In genomic region chrX:134443020-134443419, GRCh38 we compare ENCODE assay signal across 16 cellular contexts. TPM values are rescaled to one million over a fixed set of nuclear protein-coding genes. Genes with fewer than 3 reads are reported as not detected.
DNase-seq lines count a peak whose midpoint lies in the region; ATAC-seq, FAIRE-seq and TF ChIP-seq lines count a peak whose summit lies in the region.
"Had no signal": no experiment of that assay in that cellular context is flagged by ENCODE, and none has a peak within 500 bp of the region (broad histone marks: within the 10 kb centered on the region; RNA-seq: fewer than 3 reads in every experiment).

No MANE protein-coding gene starts in this region.

- no peaks in the 10 kb centered on the region for H3K9me3 ChIP-seq in OCI-LY1 (ENCODE audit: low read length)
- H3K9me3 ChIP-seq: adrenal gland, MG63, sigmoid colon had no signal

- H3K27me3 Mint-ChIP-seq in progenitor cell of endocrine pancreas (no peaks in the 10 kb centered on the region), endothelial cell (ENCODE audit: unreplicated experiment) (no peaks in the 10 kb centered on the region)
- H3K27me3 Mint-ChIP-seq: CD4-positive, CD25-positive, alpha-beta regulatory T cell; naive thymus-derived CD4-positive, alpha-beta T cell had no signal

- no peaks in the 10 kb centered on the region for H3F3A ChIP-seq in OCI-LY1 (ENCODE audit: insufficient read depth, low read length)

- H3K9me3 Mint-ChIP-seq in progenitor cell of endocrine pancreas (ENCODE audit: low read depth) (peaks cover 4% of the 10 kb centered on the region), endothelial cell (ENCODE audit: unreplicated experiment) (no peaks in the 10 kb centered on the region)
- H3K9me3 Mint-ChIP-seq: CD4-positive, CD25-positive, alpha-beta regulatory T cell; naive thymus-derived CD4-positive, alpha-beta T cell had no signal

- ATAC-seq in HG02678 (IDR thresholded peaks at IDR 0.05; ENCODE audit: unreplicated experiment): peak; percentile 85
- ATAC-seq: naive thymus-derived CD4-positive, alpha-beta T cell had no signal

- H3K36me3 ChIP-seq in OCI-LY1 (ENCODE audit: insufficient read depth, low read length): no peaks in the 10 kb centered on the region
- H3K36me3 ChIP-seq: adrenal gland, MG63, sigmoid colon, WERI-Rb-1 had no signal

- no peaks in the 10 kb centered on the region for H3K27me3 ChIP-seq in OCI-LY1 (ENCODE audit: insufficient read depth, low read length)
- H3K27me3 ChIP-seq: adrenal gland, MG63, sigmoid colon had no signal

- H3K4me3 ChIP-seq in OCI-LY1 (ENCODE audit: low read depth, low read length, poor library complexity, severe bottlenecking): no peak overlapping the region
- H3K4me3 ChIP-seq: adrenal gland, MG63, sigmoid colon had no signal

- H3K36me3 Mint-ChIP-seq in progenitor cell of endocrine pancreas (ENCODE audit: insufficient read depth) (peaks cover 6% of the 10 kb centered on the region), endothelial cell (ENCODE audit: low read depth, unreplicated experiment) (no peaks in the 10 kb centered on the region)
- H3K36me3 Mint-ChIP-seq: CD4-positive, CD25-positive, alpha-beta regulatory T cell had no signal

- H3K4me3 Mint-ChIP-seq in progenitor cell of endocrine pancreas (ENCODE audit: low read depth): no peak overlapping the region
- no peak overlapping the region for H3K4me3 Mint-ChIP-seq in endothelial cell (ENCODE audit: unreplicated experiment)
- H3K4me3 Mint-ChIP-seq: CD4-positive, CD25-positive, alpha-beta regulatory T cell; naive thymus-derived CD4-positive, alpha-beta T cell had no signal

- H3K27ac Mint-ChIP-seq in progenitor cell of endocrine pancreas: peak overlapping the region; percentile 34
- H3K27ac Mint-ChIP-seq in endothelial cell (ENCODE audit: unreplicated experiment): no peak overlapping the region
- H3K27ac Mint-ChIP-seq: CD4-positive, CD25-positive, alpha-beta regulatory T cell; naive thymus-derived CD4-positive, alpha-beta T cell had no signal

- H3K4me2 ChIP-seq in OCI-LY1 (ENCODE audit: low read length): no peak overlapping the region

- H2AFZ ChIP-seq in OCI-LY1 (ENCODE audit: low read length): no peak overlapping the region

- peaks cover 8% of the 10 kb centered on the region for H3K4me1 ChIP-seq in OCI-LY1 (ENCODE audit: insufficient read depth, low read length, severe bottlenecking)
- H3K4me1 ChIP-seq: adrenal gland, sigmoid colon had no signal

- no peak overlapping the region for H3K9ac ChIP-seq in OCI-LY1 (ENCODE audit: low read length)

- peak; percentile 91 for FAIRE-seq in GM19239 (lab: Jason Lieb, UNC)

- TF ChIP-seq CTCF in OCI-LY1 (IDR thresholded peaks at IDR 0.05; ENCODE audit: low read length) (no peak), progenitor cell of endocrine pancreas (IDR thresholded peaks at IDR 0.05; ENCODE audit: unreplicated experiment) (no peak), endothelial cell (IDR thresholded peaks at IDR 0.05; ENCODE audit: unreplicated experiment) (no peak)

- DNase-seq in GM19239 (ENCODE audit: insufficient read length, low spot score) (no peak), progenitor cell of endocrine pancreas (ENCODE audit: low spot score, unreplicated experiment) (no peak), NCI-H510A (lab: John Stamatoyannopoulos, UW) (no peak), endothelial cell (ENCODE audit: low spot score) (no peak)
- no peak for DNase-seq in activated CD8-positive, alpha-beta memory T cell treated with anti-CD3 and anti-CD28 coated beads, Interleukin-2, amount 50 U/mL, for 4 hours
- DNase-seq: activated CD8-positive, alpha-beta memory T cell treated with anti-CD3 and anti-CD28 coated beads, Interleukin-2, amount 50 U/mL, for 48 hours; adrenal gland; CD4-positive, CD25-positive, alpha-beta regulatory T cell; kidney; MG63; naive thymus-derived CD4-positive, alpha-beta T cell; SIG-M5; sigmoid colon; WERI-Rb-1 had no signal

- no peaks in the 10 kb centered on the region for H3K9me2 ChIP-seq in OCI-LY1 (ENCODE audit: low read depth, low read length)

- peaks cover 6% of the 10 kb centered on the region for H3K4me1 Mint-ChIP-seq in progenitor cell of endocrine pancreas (ENCODE audit: low read depth)
- no peaks in the 10 kb centered on the region for H3K4me1 Mint-ChIP-seq in endothelial cell (ENCODE audit: unreplicated experiment)
- H3K4me1 Mint-ChIP-seq: CD4-positive, CD25-positive, alpha-beta regulatory T cell; naive thymus-derived CD4-positive, alpha-beta T cell had no signal

- H3K79me2 ChIP-seq in OCI-LY1 (ENCODE audit: insufficient read depth, low read length): no peaks in the 10 kb centered on the region

- H3K27ac ChIP-seq in OCI-LY1 (ENCODE audit: low read depth, low read length, poor library complexity, severe bottlenecking): peak overlapping the region; percentile 42
- H3K27ac ChIP-seq: adrenal gland, sigmoid colon, WERI-Rb-1 had no signal

- H4K20me1 ChIP-seq in OCI-LY1 (ENCODE audit: insufficient read depth, low read length): no peaks in the 10 kb centered on the region

RNA-seq across cellular contexts. Expression of gene HPRT1, which starts 16.9 kb away (rescaled TPM):
- total RNA-seq in progenitor cell of endocrine pancreas (14.7 and 16.7 TPM in 2 replicates), endothelial cell (ENCODE audit: unreplicated experiment) (10.5 TPM)
